Comparison of ENCODE assay signal across 30 cellular contexts in the genomic region with DNA sequence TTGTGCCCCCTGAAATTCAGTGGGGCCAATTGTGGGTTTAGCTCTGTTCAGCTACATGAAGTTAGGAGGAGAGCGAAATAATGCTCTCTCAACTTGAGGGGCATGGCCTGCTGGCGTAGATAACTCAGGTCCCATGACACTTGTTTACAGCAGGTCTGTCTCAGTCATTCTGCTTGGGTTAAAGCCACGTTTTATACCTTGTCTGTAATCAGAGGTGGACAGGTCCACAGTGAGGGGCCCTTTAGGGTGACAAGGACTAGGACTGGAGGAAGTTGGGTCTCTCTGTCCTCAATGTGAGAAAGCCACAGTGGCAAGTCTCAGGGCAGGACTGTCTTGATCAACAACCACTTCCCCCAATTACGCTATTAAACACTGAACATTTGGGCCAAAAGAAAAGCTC.
"Had no signal": no experiment of that assay in that cellular context is flagged by ENCODE, and none has a peak within 500 bp of the region (broad histone marks: within the 10 kb centered on the region; RNA-seq: fewer than 3 reads in every experiment).

No MANE protein-coding gene starts in this region.

- H3K27ac ChIP-seq: neural progenitor cell, ovary, parathyroid adenoma, psoas muscle, right lobe of liver, skin epidermis, spleen, suprapubic skin, testis, tibial artery, transverse colon, upper lobe of left lung, vagina had no signal

- H3K9ac ChIP-seq: neural progenitor cell, parathyroid adenoma had no signal

- H3K79me2 ChIP-seq: parathyroid adenoma had no signal

- H2AFZ ChIP-seq: neural progenitor cell, parathyroid adenoma had no signal

- H3K4me1 ChIP-seq: neural progenitor cell, parathyroid adenoma, psoas muscle, right lobe of liver, spleen, suprapubic skin, testis, tibial artery, transverse colon, vagina had no signal

- H3K9me3 ChIP-seq: ovary, psoas muscle, right lobe of liver, spleen, suprapubic skin, testis, tibial artery, transverse colon, upper lobe of left lung, vagina had no signal

- FAIRE-seq: urothelium cell line had no signal

- H3K4me3 ChIP-seq: neural progenitor cell, ovary, psoas muscle, right lobe of liver, skin epidermis, smooth muscle cell, spleen, suprapubic skin, testis, tibial artery, transverse colon, upper lobe of left lung, vagina had no signal

- H3K36me3 ChIP-seq: neural progenitor cell, ovary, right lobe of liver, spleen, suprapubic skin, tibial artery, transverse colon, upper lobe of left lung, vagina had no signal

- H3K27me3 ChIP-seq: neural progenitor cell, ovary, right lobe of liver, spleen, suprapubic skin, testis, tibial artery, transverse colon, upper lobe of left lung, vagina had no signal

- DNase-seq: naive thymus-derived CD4-positive, alpha-beta T cell; natural killer cell; occipital lobe; ovary; posterior cingulate gyrus; psoas muscle; right cardiac atrium; right lobe of liver; spleen; stimulated activated CD4-positive, alpha-beta T cell treated with anti-CD3 and anti-CD28 coated beads, Interleukin-12 subunit alpha, Interleukin-12 subunit beta, amount 100 ng/mL, for 4 hours; stimulated activated CD4-positive, alpha-beta T cell treated with anti-CD3 and anti-CD28 coated beads, Interleukin-1b, Interleukin-23, amount 100 ng/mL, for 48 hours; stimulated activated CD4-positive, alpha-beta T cell treated with anti-CD3 and anti-CD28 coated beads, Interleukin-4, amount 100 ng/mL, for 1 hour; stimulated activated CD4-positive, alpha-beta T cell treated with anti-CD3 and anti-CD28 coated beads, Interleukin-4, amount 100 ng/mL, for 4 hours; stimulated activated CD8-positive, alpha-beta memory T cell treated with anti-CD3 and anti-CD28 coated beads, Interleukin-4, amount 100 ng/mL, for 48 hours; stimulated activated naive CD4-positive, alpha-beta T cell; stimulated activated naive CD8-positive, alpha-beta T cell treated with anti-CD3 and anti-CD28 coated beads, Interleukin-15, amount 100 ng/mL, for 72 hours; stimulated activated naive CD8-positive, alpha-beta T cell treated with anti-CD3 and anti-CD28 coated beads, Interleukin-15, Interleukin-2, amounts not matched to agents 100 U/mL and 50 U/mL, for 24 hours; substantia nigra; testis; tibial artery; transverse colon; upper lobe of left lung had no signal

- H3K4me2 ChIP-seq: neural progenitor cell, smooth muscle cell had no signal

- ATAC-seq: naive thymus-derived CD4-positive, alpha-beta T cell; natural killer cell; psoas muscle; right cardiac atrium; right lobe of liver; stimulated activated memory B cell treated with anti-CD40 and anti-IgM and Interleukin-4, amounts not matched to agents 10 μg/mL and 1 μg/mL and 100 μg/mL, for 72 hours; stimulated activated naive CD8-positive, alpha-beta T cell treated with anti-CD3 and anti-CD28 coated beads, Interleukin-15, amount 100 ng/mL, for 72 hours; stimulated activated naive CD8-positive, alpha-beta T cell treated with anti-CD3 and anti-CD28 coated beads, Interleukin-15, Interleukin-2, amounts not matched to agents 100 U/mL and 50 U/mL, for 24 hours had no signal
